ENCODE assay signal across 22 cellular contexts in genomic region chr20:48017992-48018391, GRCh38.
DNase-seq lines count a peak whose midpoint lies in the region; ATAC-seq and TF ChIP-seq lines count a peak whose summit lies in the region.
"Had no signal": no experiment of that assay in that cellular context is flagged by ENCODE, and none has a peak within 500 bp of the region (broad histone marks: within the 10 kb centered on the region; RNA-seq: fewer than 3 reads in every experiment).

No MANE protein-coding gene starts in this region.

- H4K91ac ChIP-seq in IMR-90 (ENCODE audit: insufficient read depth, low read depth, low read length), result no peak overlapping the region
- H4K91ac ChIP-seq in mesenchymal stem cell (ENCODE audit: low read length), result no peak overlapping the region

- no peak overlapping the region for H4K8ac ChIP-seq in IMR-90 (ENCODE audit: low read depth in 2 of 2, low read length in 2 of 2)
- no peak overlapping the region for H4K8ac ChIP-seq in mesenchymal stem cell (ENCODE audit: low read length)

- TF ChIP-seq RAD21 in IMR-90 (IDR thresholded peaks at IDR 0.05; ENCODE audit: low read length), result no peak

- peaks cover 9% of the 10 kb centered on the region for H3F3A ChIP-seq in smooth muscle cell (ENCODE audit: low read depth)

- H3K27me3 Mint-ChIP-seq in chondrocyte (ENCODE audit: low read depth), result no peaks in the 10 kb centered on the region
- peaks cover 22 to 43% (median 33%) of the 10 kb centered on the region in 5 donors for H3K27me3 Mint-ChIP-seq in naive thymus-derived CD8-positive, alpha-beta T cell

- H2AK9ac ChIP-seq in IMR-90 (replicated peaks; ENCODE audit: low read depth, low read length, poor library complexity), result no peak overlapping the region

- H3K27ac Mint-ChIP-seq in chondrocyte (ENCODE audit: unreplicated experiment), result peak overlapping the region; percentile 74
- no peak overlapping the region for H3K27ac Mint-ChIP-seq in naive thymus-derived CD8-positive, alpha-beta T cell
- H3K27ac Mint-ChIP-seq: B cell; CD8-positive, alpha-beta T cell; HFFc6 had no signal

- no peak overlapping the region for H2BK5ac ChIP-seq in IMR-90 (ENCODE audit: low read depth, low read length, poor library complexity, severe bottlenecking)
- H2BK5ac ChIP-seq in mesenchymal stem cell (ENCODE audit: low read depth, low read length, poor library complexity, severe bottlenecking), result no peak overlapping the region

- H2BK15ac ChIP-seq in IMR-90 (ENCODE audit: low read depth, low read length), result no peak overlapping the region
- no peak overlapping the region for H2BK15ac ChIP-seq in mesenchymal stem cell (ENCODE audit: low read depth, poor library complexity, severe bottlenecking)

- H3K23ac ChIP-seq in IMR-90 (ENCODE audit: low read depth, low read length), result no peak overlapping the region
- no peak overlapping the region for H3K23ac ChIP-seq in mesenchymal stem cell (ENCODE audit: low read length in 2 of 2)

- no peaks in the 10 kb centered on the region for H3K79me1 ChIP-seq in IMR-90 (ENCODE audit: low read depth in 1 of 2, low read length in 2 of 2)
- H3K79me1 ChIP-seq in mesenchymal stem cell (replicated peaks; ENCODE audit: low read length, poor library complexity, severe bottlenecking), result no peaks in the 10 kb centered on the region

- dilution Hi-C loops in IMR-90 (cut with HindIII; ENCODE audit: low sequenced_read_pairs, unreplicated experiment), result no loop called here

- H2AK5ac ChIP-seq in IMR-90 (ENCODE audit: low read depth, low read length) (no peak overlapping the region), mesenchymal stem cell (ENCODE audit: low read length, severe bottlenecking) (peak overlapping the region; percentile 11)

- H3K9me3 ChIP-seq in IMR-90 (ENCODE audit: control insufficient read depth, insufficient read depth, low read length) (peaks cover 7% of the 10 kb centered on the region), mesenchymal stem cell (ENCODE audit: control insufficient read depth, low read length) (no peaks in the 10 kb centered on the region), smooth muscle cell (replicated peaks; ENCODE audit: low read depth) (no peaks in the 10 kb centered on the region)
- H3K9me3 ChIP-seq: HAP-1 had no signal

- H4K5ac ChIP-seq in IMR-90 (ENCODE audit: low read depth, low read length), result no peak overlapping the region; the same call in 1 of the 2 replicates

- H3K4me1 ChIP-seq in IMR-90 (ENCODE audit: control insufficient read depth, insufficient read depth, low read length), result peaks cover 20% of the 10 kb centered on the region; the same call in 1 of the 2 replicates
- H3K4me1 ChIP-seq in mesenchymal stem cell (ENCODE audit: control insufficient read depth, insufficient read depth, low read depth, low read length), result peaks cover 14% of the 10 kb centered on the region
- H3K4me1 ChIP-seq in smooth muscle cell (ENCODE audit: low read depth), result peaks cover 13% of the 10 kb centered on the region
- H3K4me1 ChIP-seq: A549, Caco-2, HAP-1 had no signal

- H4K20me1 ChIP-seq in IMR-90 (ENCODE audit: insufficient read depth, low read length) (no peaks in the 10 kb centered on the region; the same call in 1 of the 2 replicates), smooth muscle cell (ENCODE audit: low read depth) (no peaks in the 10 kb centered on the region)
- H4K20me1 ChIP-seq: BLaER1 had no signal

- H3K27me3 ChIP-seq in IMR-90 (ENCODE audit: control insufficient read depth, insufficient read depth, low read length), result no peaks in the 10 kb centered on the region; the same call in 1 of the 2 replicates
- H3K27me3 ChIP-seq in mesenchymal stem cell (ENCODE audit: control insufficient read depth in 1 of 2, insufficient read depth in 1 of 2, low read length in 2 of 2), result peaks cover 0 to 48% of the 10 kb centered on the region in 2 experiments
- H3K27me3 ChIP-seq in smooth muscle cell (ENCODE audit: low read depth), result no peaks in the 10 kb centered on the region
- H3K27me3 ChIP-seq: BLaER1 had no signal

- H2BK120ac ChIP-seq in IMR-90 (ENCODE audit: low read depth, low read length) (no peak overlapping the region), mesenchymal stem cell (ENCODE audit: low read depth, low read length) (no peak overlapping the region)

- TF ChIP-seq CTCF in IMR-90 (conservative IDR thresholded peaks at IDR 0.05; ENCODE audit: low read depth, low read length) (no peak), chondrocyte (IDR thresholded peaks at IDR 0.05) (no peak), smooth muscle cell (IDR thresholded peaks at IDR 0.05; ENCODE audit: borderline replicate concordance, insufficient read depth, poor library complexity, severe bottlenecking) (no peak)

- ATAC-seq in IMR-90 (ENCODE audit: low read depth), result no peak
- no peak for ATAC-seq in naive thymus-derived CD8-positive, alpha-beta T cell
- ATAC-seq: A549; CD8-positive, alpha-beta T cell had no signal

- peak overlapping the region in 1 of 2 experiments; percentile 54 for H2BK12ac ChIP-seq in mesenchymal stem cell (ENCODE audit: low read length in 2 of 2)

- H3K56ac ChIP-seq in IMR-90 (ENCODE audit: extremely low read depth, insufficient read depth, low read length), result no peak overlapping the region

- no peak overlapping the region for H3K14ac ChIP-seq in IMR-90 (replicated peaks; ENCODE audit: low read depth, low read length)
- H3K14ac ChIP-seq in mesenchymal stem cell (ENCODE audit: low read length in 2 of 2), result no peak overlapping the region

- H3K9me1 ChIP-seq in IMR-90 (ENCODE audit: insufficient read depth, low read length), result no peaks in the 10 kb centered on the region

- no peak overlapping the region for H3K4me3 Mint-ChIP-seq in chondrocyte (ENCODE audit: unreplicated experiment)
- no peak overlapping the region for H3K4me3 Mint-ChIP-seq in naive thymus-derived CD8-positive, alpha-beta T cell
- H3K4me3 Mint-ChIP-seq: B cell; CD4-positive, CD25-positive, alpha-beta regulatory T cell; CD8-positive, alpha-beta T cell; HFFc6 had no signal

- no peaks in the 10 kb centered on the region for H3K36me3 Mint-ChIP-seq in chondrocyte (ENCODE audit: low read depth)
- no peaks in the 10 kb centered on the region for H3K36me3 Mint-ChIP-seq in naive thymus-derived CD8-positive, alpha-beta T cell
- H3K36me3 Mint-ChIP-seq: CD4-positive, CD25-positive, alpha-beta regulatory T cell; CD8-positive, alpha-beta T cell had no signal

- no peak overlapping the region for H3K4me3 ChIP-seq in IMR-90 (ENCODE audit: insufficient read depth, low read depth, low read length)
- no peak overlapping the region for H3K4me3 ChIP-seq in mesenchymal stem cell (ENCODE audit: insufficient read depth in 1 of 2, low read depth in 1 of 2, low read length in 2 of 2)
- H3K4me3 ChIP-seq in smooth muscle cell, result no peak overlapping the region
- H3K4me3 ChIP-seq: A549, BLaER1, GM23248, HAP-1 had no signal

- H3K18ac ChIP-seq in IMR-90 (ENCODE audit: low read depth, low read length) (peak overlapping the region; percentile 52; the same call in 1 of the 2 replicates), mesenchymal stem cell (ENCODE audit: low read depth in 1 of 2, low read length in 2 of 2) (peak overlapping the region in 1 of 2 experiments; percentile 7)

- no peaks in the 10 kb centered on the region for H3K36me3 ChIP-seq in IMR-90 (ENCODE audit: control insufficient read depth, insufficient read depth, low read length)
- no peaks in the 10 kb centered on the region for H3K36me3 ChIP-seq in mesenchymal stem cell (ENCODE audit: control insufficient read depth in 1 of 2, insufficient read depth in 2 of 2, low read depth in 1 of 2, low read length in 2 of 2)
- H3K36me3 ChIP-seq in smooth muscle cell (ENCODE audit: low read depth), result no peaks in the 10 kb centered on the region
- H3K36me3 ChIP-seq: BLaER1, HAP-1 had no signal

- WGBS in IMR-90 (ENCODE audit: extremely low coverage in 2 of 2, insufficient read length in 1 of 2), 2 experiments, result 90% methylated on average over 2 of the region's 4 CpGs; no CpG with 5 or more reads in 1 of the 2 experiments
- WGBS in mesenchymal stem cell, result 77% methylated on average over 4 of the region's 4 CpGs
- 88% methylated on average over 4 of the region's 4 CpGs for WGBS in smooth muscle cell (ENCODE audit: low lambda C conversion rate)

- H3K9me3 Mint-ChIP-seq in chondrocyte (ENCODE audit: low read depth), result peaks cover 11% of the 10 kb centered on the region
- H3K9me3 Mint-ChIP-seq in naive thymus-derived CD8-positive, alpha-beta T cell, result peaks cover 5 to 18% (median 7%) of the 10 kb centered on the region in 9 donors

- H3K9ac ChIP-seq in IMR-90 (ENCODE audit: low read depth, low read length) (no peak overlapping the region), mesenchymal stem cell (ENCODE audit: low read length) (no peak overlapping the region), smooth muscle cell (ENCODE audit: low read depth) (no peak overlapping the region)
- H3K9ac ChIP-seq: BLaER1, GM23248 had no signal

- intact Hi-C loops in IMR-90 (cut with micrococcal nuclease) (no loop called here), cardiac septum (cut with DNase I) (no loop called here)

- H3K79me2 ChIP-seq in smooth muscle cell (ENCODE audit: low read depth), result no peaks in the 10 kb centered on the region

- H3K4ac ChIP-seq in IMR-90 (ENCODE audit: low read depth, low read length), result no peak overlapping the region
- H3K4ac ChIP-seq in mesenchymal stem cell (ENCODE audit: low read depth in 1 of 2, low read length in 2 of 2), result no peak overlapping the region

- no TSS peak for BruUV-seq in IMR-90 (replicated peaks; lab: Mats Ljungman, UMichigan)

- H2AFZ ChIP-seq in IMR-90 (replicated peaks; ENCODE audit: low read length, poor library complexity), result no peak overlapping the region
- H2AFZ ChIP-seq in mesenchymal stem cell (ENCODE audit: low read depth, low read length), result no peak overlapping the region
- H2AFZ ChIP-seq in smooth muscle cell (ENCODE audit: low read depth), result no peak overlapping the region
- H2AFZ ChIP-seq: GM23248 had no signal

- no peak for DNase-seq in IMR-90
- DNase-seq in chondrocyte (ENCODE audit: low spot score), result no peak
- no peak for DNase-seq in mesenchymal stem cell
- DNase-seq in smooth muscle cell (lab: John Stamatoyannopoulos, UW; ENCODE audit: unreplicated experiment), result no peak
- no peak for DNase-seq in cardiac septum (ENCODE audit: low spot score)
- no peak for DNase-seq in activated CD4-positive, CD25-positive, alpha-beta regulatory T cell (lab: John Stamatoyannopoulos, UW)
- DNase-seq in naive thymus-derived CD8-positive, alpha-beta T cell, result no peak
- DNase-seq in Ammon's horn (ENCODE audit: low spot score), result no peak
- DNase-seq: 8988T; ACHN; Caco-2; CD4-positive, CD25-positive, alpha-beta regulatory T cell; CD8-positive, alpha-beta T cell; DMS153; DND-41; HFFc6 had no signal

- CTCF ChIA-PET in IMR-90 (lab: Yijun Ruan, JAX), result no interaction called here

- H3K4me1 Mint-ChIP-seq in chondrocyte (ENCODE audit: low read depth), result peaks cover 59% of the 10 kb centered on the region
- H3K4me1 Mint-ChIP-seq in naive thymus-derived CD8-positive, alpha-beta T cell, result no peaks in the 10 kb centered on the region
- H3K4me1 Mint-ChIP-seq: CD4-positive, CD25-positive, alpha-beta regulatory T cell had no signal

- in situ Hi-C loops in IMR-90 (cut with MboI; ENCODE audit: low sequenced_read_pairs), result loop anchor here (25.0 kb wide), 1 partner anchor 94 kb away; no protein-coding TSS in a partner anchor

- peak overlapping the region; percentile 64; the same call in 1 of the 2 replicates for H3K27ac ChIP-seq in IMR-90 (ENCODE audit: insufficient read depth, low read length)
- H3K27ac ChIP-seq in mesenchymal stem cell (ENCODE audit: low read length, poor library complexity, severe bottlenecking), result no peak overlapping the region
- peak overlapping the region; percentile 87 for H3K27ac ChIP-seq in smooth muscle cell (ENCODE audit: low read depth)
- H3K27ac ChIP-seq: A549, BLaER1, C4-2B, GM23248 had no signal

- TF ChIP-seq POLR2A in IMR-90 (IDR thresholded peaks at IDR 0.05; ENCODE audit: low read depth, low read length), result no peak

- POLR2A ChIA-PET in IMR-90 (lab: Charles Lee; ENCODE audit: unreplicated experiment), result no interaction called here
- POLR2A ChIA-PET in naive thymus-derived CD8-positive, alpha-beta T cell (lab: Charles Lee), result no interaction called here

- no peak overlapping the region for H2BK20ac ChIP-seq in IMR-90 (ENCODE audit: low read depth, low read length)

- H3K4me2 ChIP-seq in IMR-90 (ENCODE audit: low read depth, low read length) (no peak overlapping the region), mesenchymal stem cell (ENCODE audit: low read length, poor library complexity, severe bottlenecking) (no peak overlapping the region), smooth muscle cell (peak overlapping the region; percentile 12)
- H3K4me2 ChIP-seq: A549, BLaER1 had no signal
